15 cellular contexts compared by ENCODE assay signal in the genomic region with DNA sequence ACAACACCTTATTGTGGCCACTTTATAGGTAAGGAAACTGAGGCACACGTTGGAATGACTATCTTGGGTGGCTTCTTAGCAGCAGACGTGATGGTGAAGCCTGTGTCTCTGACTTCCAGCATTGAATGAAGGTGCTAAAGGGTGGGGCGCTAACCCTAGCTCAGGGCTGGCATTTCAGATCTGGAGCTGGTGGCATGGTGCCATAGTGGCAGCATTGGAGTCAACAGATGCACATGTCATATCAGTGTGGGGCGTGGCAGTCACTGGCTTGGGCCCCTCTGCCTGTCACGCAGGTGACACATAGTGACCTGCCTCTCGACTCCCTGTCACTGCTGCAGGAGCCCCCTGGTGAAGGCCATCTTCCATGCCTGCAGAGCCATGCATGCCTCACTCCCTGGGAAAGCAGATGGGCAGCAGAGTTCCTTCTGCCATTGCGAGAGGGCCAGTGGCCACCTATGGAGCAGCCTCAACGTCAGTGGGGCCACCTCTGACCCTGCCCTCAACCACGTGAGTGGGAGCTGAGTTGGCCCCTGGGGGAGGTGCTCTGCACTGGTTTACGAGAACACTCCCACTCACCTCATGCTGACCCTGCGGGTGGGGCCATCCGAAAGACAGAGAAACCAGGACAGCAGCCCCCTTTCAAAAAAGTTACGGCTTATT. TPM values are rescaled to one million over a fixed set of nuclear protein-coding genes. Genes with fewer than 3 reads are reported as not detected.
"Had no signal": no experiment of that assay in that cellular context is flagged by ENCODE, and none has a peak within 500 bp of the region (broad histone marks: within the 10 kb centered on the region; RNA-seq: fewer than 3 reads in every experiment).

No MANE protein-coding gene starts in this region.

- H3K27me3 Mint-ChIP-seq: naive thymus-derived CD8-positive, alpha-beta T cell; stimulated activated memory B cell treated with anti-CD40 and anti-IgM and Interleukin-4, amounts not matched to agents 10 μg/mL and 1 μg/mL and 100 μg/mL, for 72 hours had no signal

- ATAC-seq: activated CD4-positive, CD25-positive, alpha-beta regulatory T cell treated with anti-CD3 and anti-CD28 coated beads, Interleukin-2, amount 50 U/mL, for 24 hours; naive thymus-derived CD8-positive, alpha-beta T cell; stimulated activated memory B cell treated with anti-CD40 and anti-IgM and Interleukin-4, amounts not matched to agents 10 μg/mL and 1 μg/mL and 100 μg/mL, for 72 hours had no signal

- H3K9me3 ChIP-seq: transverse colon, vagina had no signal

- H3K27ac Mint-ChIP-seq: activated naive CD4-positive, alpha-beta T cell treated with anti-CD3 and anti-CD28 coated beads for 36 hours; activated T-helper 2 cell treated with anti-CD3 and anti-CD28 coated beads, Interferon-gamma antibody, Interleukin-2, Interleukin-4, amounts not matched to agents 10 μg/mL and 5 μg/mL and 100 μg/mL, durations not matched to agents 14 hours and 24 hours and 36 hours; naive thymus-derived CD8-positive, alpha-beta T cell; stimulated activated memory B cell treated with anti-CD40 and anti-IgM and Interleukin-4, amounts not matched to agents 10 μg/mL and 1 μg/mL and 100 μg/mL, for 72 hours had no signal

- H3K4me3 ChIP-seq: dorsolateral prefrontal cortex, SK-N-MC, transverse colon, vagina had no signal

- H3K27ac ChIP-seq: SK-N-MC, transverse colon, vagina had no signal

- H3K4me1 ChIP-seq: transverse colon, vagina had no signal

- H3K4me3 Mint-ChIP-seq: activated naive CD4-positive, alpha-beta T cell treated with anti-CD3 and anti-CD28 coated beads for 36 hours; naive thymus-derived CD8-positive, alpha-beta T cell; stimulated activated memory B cell treated with anti-CD40 and anti-IgM and Interleukin-4, amounts not matched to agents 10 μg/mL and 1 μg/mL and 100 μg/mL, for 72 hours had no signal

- H3K4me1 Mint-ChIP-seq: naive thymus-derived CD8-positive, alpha-beta T cell; stimulated activated memory B cell treated with anti-CD40 and anti-IgM and Interleukin-4, amounts not matched to agents 10 μg/mL and 1 μg/mL and 100 μg/mL, for 72 hours had no signal

- FAIRE-seq: astrocyte, bronchial epithelial cell had no signal

- H3K27me3 ChIP-seq: dorsolateral prefrontal cortex, transverse colon, vagina had no signal

- DNase-seq: activated CD4-positive, alpha-beta T cell treated with anti-CD3 and anti-CD28 coated beads, Interleukin-2, amount 50 U/mL, for 1 hour; activated naive CD4-positive, alpha-beta T cell treated with anti-CD3 and anti-CD28 coated beads for 36 hours; dorsolateral prefrontal cortex; mammary epithelial cell; naive thymus-derived CD8-positive, alpha-beta T cell; retina; stimulated activated CD4-positive, alpha-beta T cell treated with anti-CD3 and anti-CD28 coated beads, Interleukin-1b, Interleukin-23, amount 100 ng/mL, for 48 hours; transverse colon had no signal

- H3K9me3 Mint-ChIP-seq: activated naive CD4-positive, alpha-beta T cell treated with anti-CD3 and anti-CD28 coated beads for 36 hours; activated T-helper 2 cell treated with anti-CD3 and anti-CD28 coated beads, Interferon-gamma antibody, Interleukin-2, Interleukin-4, amounts not matched to agents 10 μg/mL and 5 μg/mL and 100 μg/mL, durations not matched to agents 14 hours and 24 hours and 36 hours; naive thymus-derived CD8-positive, alpha-beta T cell; stimulated activated memory B cell treated with anti-CD40 and anti-IgM and Interleukin-4, amounts not matched to agents 10 μg/mL and 1 μg/mL and 100 μg/mL, for 72 hours had no signal

RNA-seq across cellular contexts. Expression of gene SHISA8, which starts 14.8 kb away (rescaled TPM):
- total RNA-seq: astrocyte, bronchial epithelial cell, mammary epithelial cell, vagina had no signal
- polyA plus RNA-seq: mammary epithelial cell; naive thymus-derived CD8-positive, alpha-beta T cell had no signal

RNA-seq across cellular contexts. Expression of gene TNFRSF13C, which starts 26.5 kb away (rescaled TPM):
- total RNA-seq: astrocyte, vagina had no signal

RNA-seq across cellular contexts. Expression of gene CENPM, which starts 46.8 kb away (rescaled TPM):
- total RNA-seq: vagina had no signal
